In the genomic region with DNA sequence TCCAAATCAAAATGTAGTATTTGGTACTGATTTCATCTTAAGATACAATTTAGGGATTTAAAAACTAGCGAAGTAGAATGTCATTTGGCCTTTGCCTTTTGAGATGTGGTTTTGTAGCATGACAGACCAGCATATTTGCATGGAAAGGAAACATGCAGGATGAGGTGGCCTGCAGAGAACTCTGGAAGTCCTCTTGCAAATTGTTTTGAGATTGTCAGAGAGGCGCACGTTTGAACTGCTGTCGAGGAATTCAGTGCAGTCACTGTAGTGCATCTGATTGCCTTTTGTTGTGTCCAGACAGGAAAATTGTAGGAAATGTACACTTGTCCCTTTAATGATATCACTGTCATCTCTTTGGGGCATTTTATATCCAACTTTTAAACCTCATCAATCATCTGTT, we compare ENCODE assay signal across 1 cellular context.
TF ChIP-seq lines count a peak whose summit lies in the region.

No MANE protein-coding gene starts in this region.

TF ChIP-seq in GM12878, 131 proteins besides CTCF, POLR2A, EP300 and RAD21 (continued from another document):
- TF ChIP-seq, protein P1, sequence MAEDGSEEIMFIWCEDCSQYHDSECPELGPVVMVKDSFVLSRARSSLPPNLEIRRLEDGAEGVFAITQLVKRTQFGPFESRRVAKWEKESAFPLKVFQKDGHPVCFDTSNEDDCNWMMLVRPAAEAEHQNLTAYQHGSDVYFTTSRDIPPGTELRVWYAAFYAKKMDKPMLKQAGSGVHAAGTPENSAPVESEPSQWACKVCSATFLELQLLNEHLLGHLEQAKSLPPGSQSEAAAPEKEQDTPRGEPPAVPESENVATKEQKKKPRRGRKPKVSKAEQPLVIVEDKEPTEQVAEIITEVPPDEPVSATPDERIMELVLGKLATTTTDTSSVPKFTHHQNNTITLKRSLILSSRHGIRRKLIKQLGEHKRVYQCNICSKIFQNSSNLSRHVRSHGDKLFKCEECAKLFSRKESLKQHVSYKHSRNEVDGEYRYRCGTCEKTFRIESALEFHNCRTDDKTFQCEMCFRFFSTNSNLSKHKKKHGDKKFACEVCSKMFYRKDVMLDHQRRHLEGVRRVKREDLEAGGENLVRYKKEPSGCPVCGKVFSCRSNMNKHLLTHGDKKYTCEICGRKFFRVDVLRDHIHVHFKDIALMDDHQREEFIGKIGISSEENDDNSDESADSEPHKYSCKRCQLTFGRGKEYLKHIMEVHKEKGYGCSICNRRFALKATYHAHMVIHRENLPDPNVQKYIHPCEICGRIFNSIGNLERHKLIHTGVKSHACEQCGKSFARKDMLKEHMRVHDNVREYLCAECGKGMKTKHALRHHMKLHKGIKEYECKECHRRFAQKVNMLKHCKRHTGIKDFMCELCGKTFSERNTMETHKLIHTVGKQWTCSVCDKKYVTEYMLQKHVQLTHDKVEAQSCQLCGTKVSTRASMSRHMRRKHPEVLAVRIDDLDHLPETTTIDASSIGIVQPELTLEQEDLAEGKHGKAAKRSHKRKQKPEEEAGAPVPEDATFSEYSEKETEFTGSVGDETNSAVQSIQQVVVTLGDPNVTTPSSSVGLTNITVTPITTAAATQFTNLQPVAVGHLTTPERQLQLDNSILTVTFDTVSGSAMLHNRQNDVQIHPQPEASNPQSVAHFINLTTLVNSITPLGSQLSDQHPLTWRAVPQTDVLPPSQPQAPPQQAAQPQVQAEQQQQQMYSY (CRISPR knock-in tag; IDR thresholded peaks at IDR 0.05) = no peak
- no peak for TF ChIP-seq NRF1 (conservative IDR thresholded peaks at IDR 0.05; ENCODE audit: low read depth, low read length)
- TF ChIP-seq, protein P2, sequence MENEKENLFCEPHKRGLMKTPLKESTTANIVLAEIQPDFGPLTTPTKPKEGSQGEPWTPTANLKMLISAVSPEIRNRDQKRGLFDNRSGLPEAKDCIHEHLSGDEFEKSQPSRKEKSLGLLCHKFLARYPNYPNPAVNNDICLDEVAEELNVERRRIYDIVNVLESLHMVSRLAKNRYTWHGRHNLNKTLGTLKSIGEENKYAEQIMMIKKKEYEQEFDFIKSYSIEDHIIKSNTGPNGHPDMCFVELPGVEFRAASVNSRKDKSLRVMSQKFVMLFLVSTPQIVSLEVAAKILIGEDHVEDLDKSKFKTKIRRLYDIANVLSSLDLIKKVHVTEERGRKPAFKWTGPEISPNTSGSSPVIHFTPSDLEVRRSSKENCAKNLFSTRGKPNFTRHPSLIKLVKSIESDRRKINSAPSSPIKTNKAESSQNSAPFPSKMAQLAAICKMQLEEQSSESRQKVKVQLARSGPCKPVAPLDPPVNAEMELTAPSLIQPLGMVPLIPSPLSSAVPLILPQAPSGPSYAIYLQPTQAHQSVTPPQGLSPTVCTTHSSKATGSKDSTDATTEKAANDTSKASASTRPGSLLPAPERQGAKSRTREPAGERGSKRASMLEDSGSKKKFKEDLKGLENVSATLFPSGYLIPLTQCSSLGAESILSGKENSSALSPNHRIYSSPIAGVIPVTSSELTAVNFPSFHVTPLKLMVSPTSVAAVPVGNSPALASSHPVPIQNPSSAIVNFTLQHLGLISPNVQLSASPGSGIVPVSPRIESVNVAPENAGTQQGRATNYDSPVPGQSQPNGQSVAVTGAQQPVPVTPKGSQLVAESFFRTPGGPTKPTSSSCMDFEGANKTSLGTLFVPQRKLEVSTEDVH (IDR thresholded peaks at IDR 0.05; ENCODE audit: low read depth, partially characterized antibody) = no peak
- TF ChIP-seq SP1 (IDR thresholded peaks at IDR 0.05; ENCODE audit: low read depth, low read length) = no peak
- peak; percentile 88 for TF ChIP-seq POU2F2 (IDR thresholded peaks at IDR 0.05; ENCODE audit: borderline replicate concordance, low read depth, low read length)
TF ChIP-seq in GM12878: peak in this region for 3.
